In the genomic region with DNA sequence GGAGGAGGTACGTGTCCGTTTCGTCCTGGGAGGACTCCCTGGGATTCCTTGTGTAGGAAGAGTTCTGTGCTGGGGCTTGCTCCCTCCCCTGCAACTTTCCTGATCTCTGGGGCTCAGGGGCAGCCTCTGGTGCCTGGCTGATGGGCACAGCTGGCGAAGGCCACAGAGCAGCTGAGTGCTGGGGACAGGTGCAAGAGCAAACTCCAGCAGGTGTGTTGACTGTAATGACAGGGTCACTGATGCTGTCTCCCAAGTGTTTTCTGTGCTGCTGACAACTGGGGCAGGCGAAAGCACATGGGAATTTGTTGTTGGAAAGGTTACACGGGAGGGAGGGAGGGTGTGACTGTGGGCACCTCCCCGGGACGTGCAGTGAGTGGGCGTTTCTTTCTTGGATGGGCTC, we compare ENCODE assay signal across 36 cellular contexts. TPM values are rescaled to one million over a fixed set of nuclear protein-coding genes. Genes with fewer than 3 reads are reported as not detected.
"Had no signal": no experiment of that assay in that cellular context is flagged by ENCODE, and none has a peak within 500 bp of the region (broad histone marks: within the 10 kb centered on the region; RNA-seq: fewer than 3 reads in every experiment).

No MANE protein-coding gene starts in this region.

- DNase-seq: activated CD4-positive, alpha-beta memory T cell treated with anti-CD3 and anti-CD28 coated beads for 36 hours; activated CD4-positive, alpha-beta T cell treated with anti-CD3 and anti-CD28 coated beads for 48 hours; activated CD8-positive, alpha-beta memory T cell treated with anti-CD3 and anti-CD28 coated beads, Interleukin-2, amount 50 U/mL, for 4 hours; activated gamma-delta T cell; activated naive CD4-positive, alpha-beta T cell treated with anti-CD3 and anti-CD28 coated beads, Interleukin-2, amount 10 ng/mL, durations not matched to agents 7 days and 5 days; activated naive CD8-positive, alpha-beta T cell treated with anti-CD3 and anti-CD28 coated beads, Interleukin-2, amount 10 ng/mL, durations not matched to agents 7 days and 5 days; activated T-cell treated with anti-CD3 and anti-CD28 coated beads, Interleukin-2, amount 50 U/mL, for 1 hour; dorsolateral prefrontal cortex; effector memory CD8-positive, alpha-beta T cell; erythroblast; hypothalamus; immature natural killer cell; kidney glomerular epithelial cell; left lung; mesendoderm; posterior cingulate gyrus; stimulated activated CD4-positive, alpha-beta T cell treated with anti-CD3 and anti-CD28 coated beads, Interleukin-15, amount 100 ng/mL, for 24 hours; stimulated activated CD4-positive, alpha-beta T cell treated with anti-CD3 and anti-CD28 coated beads, Interleukin-2, amount 100 ng/mL, for 24 hours; stimulated activated naive B cell treated with anti-CD40 and anti-IgM and Interleukin-4, amounts not matched to agents 10 μg/mL and 1 μg/mL and 100 μg/mL, for 72 hours; stomach; T-helper 9 cell; tibial artery had no signal

- H3K4me3 ChIP-seq: ascending aorta, cardiac muscle cell, coronary artery, dorsolateral prefrontal cortex, heart left ventricle, left lung, lung, stomach, tibial artery had no signal

- H3K27me3 ChIP-seq: ascending aorta had no signal

- H3K27ac ChIP-seq: ascending aorta, cardiac muscle cell, coronary artery, dorsolateral prefrontal cortex, left lung, stomach, tibial artery had no signal

- H3K36me3 ChIP-seq: ascending aorta, cardiac muscle cell, heart left ventricle, left lung, stomach, tibial artery had no signal

- H3K9me3 ChIP-seq: ascending aorta, heart left ventricle, left lung, stomach, tibial artery had no signal

- FAIRE-seq: TTC549 had no signal

RNA-seq across cellular contexts. Expression of a gene that starts 21.6 kb away (rescaled TPM):
- total RNA-seq: activated CD4-positive, alpha-beta memory T cell treated with anti-CD3 and anti-CD28 coated beads for 36 hours; activated CD8-positive, alpha-beta memory T cell treated with anti-CD3 and anti-CD28 coated beads for 36 hours; activated naive CD8-positive, alpha-beta T cell treated with anti-CD3 and anti-CD28 coated beads, Interleukin-2, amount 10 ng/mL, durations not matched to agents 7 days and 5 days; activated T-helper 1 cell treated with anti-CD3 and anti-CD28 coated beads, Interleukin-12 subunit alpha, Interleukin-12 subunit beta, Interleukin-2, Interleukin-4 antibody, amounts not matched to agents 30 ng/mL and 10 ng/mL and 1 ng/mL, durations not matched to agents 14 hours and 24 hours and 36 hours; ascending aorta; cerebellum; dorsolateral prefrontal cortex; left lung; lung; mononuclear cell; natural killer cell treated with Interleukin-12 subunit alpha and Interleukin-12 subunit beta and Interleukin-15 and Interleukin-18, amount 100 ng/mL, for 72 hours; sciatic nerve; stomach; ureter had no signal
- polyA plus RNA-seq: immature natural killer cell, lung, stomach had no signal

RNA-seq across cellular contexts. Expression of a gene that starts 40.0 kb away (rescaled TPM):
- total RNA-seq: activated CD4-positive, alpha-beta memory T cell treated with anti-CD3 and anti-CD28 coated beads for 36 hours; activated CD8-positive, alpha-beta memory T cell treated with anti-CD3 and anti-CD28 coated beads for 36 hours; activated naive CD8-positive, alpha-beta T cell treated with anti-CD3 and anti-CD28 coated beads, Interleukin-2, amount 10 ng/mL, durations not matched to agents 7 days and 5 days; activated T-helper 1 cell treated with anti-CD3 and anti-CD28 coated beads, Interleukin-12 subunit alpha, Interleukin-12 subunit beta, Interleukin-2, Interleukin-4 antibody, amounts not matched to agents 30 ng/mL and 10 ng/mL and 1 ng/mL, durations not matched to agents 14 hours and 24 hours and 36 hours; ascending aorta; cerebellum; natural killer cell treated with Interleukin-12 subunit alpha and Interleukin-12 subunit beta and Interleukin-15 and Interleukin-18, amount 100 ng/mL, for 72 hours; renal cortical epithelial cell had no signal
- polyA plus RNA-seq: cardiac muscle cell, immature natural killer cell had no signal
